1 cellular context compared by ENCODE assay signal in the genomic region with DNA sequence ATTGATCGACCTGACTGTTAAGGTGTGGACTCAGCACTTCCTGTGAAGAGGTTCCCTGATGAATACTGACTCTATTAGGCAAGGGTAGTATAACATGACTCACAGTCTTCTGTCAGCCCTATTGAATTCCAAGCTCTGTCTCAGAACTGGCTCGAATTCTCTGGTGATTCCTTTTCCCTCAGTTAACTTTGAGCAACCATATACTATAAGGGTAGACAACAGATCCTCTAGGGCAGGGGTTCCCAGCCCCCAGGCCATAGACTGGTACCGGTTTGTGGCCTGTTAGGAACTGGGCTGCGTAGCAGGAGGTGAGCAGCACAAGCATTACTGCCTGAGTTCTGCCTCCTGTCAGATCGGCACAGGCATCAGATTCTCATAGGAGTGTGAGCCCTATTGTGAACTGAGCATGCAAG.
TF ChIP-seq lines count a peak whose summit lies in the region.

No MANE protein-coding gene starts in this region.

TF ChIP-seq in GM12878, 131 proteins besides CTCF, POLR2A, EP300 and RAD21 (continued from another document):
- TF ChIP-seq, protein P1, sequence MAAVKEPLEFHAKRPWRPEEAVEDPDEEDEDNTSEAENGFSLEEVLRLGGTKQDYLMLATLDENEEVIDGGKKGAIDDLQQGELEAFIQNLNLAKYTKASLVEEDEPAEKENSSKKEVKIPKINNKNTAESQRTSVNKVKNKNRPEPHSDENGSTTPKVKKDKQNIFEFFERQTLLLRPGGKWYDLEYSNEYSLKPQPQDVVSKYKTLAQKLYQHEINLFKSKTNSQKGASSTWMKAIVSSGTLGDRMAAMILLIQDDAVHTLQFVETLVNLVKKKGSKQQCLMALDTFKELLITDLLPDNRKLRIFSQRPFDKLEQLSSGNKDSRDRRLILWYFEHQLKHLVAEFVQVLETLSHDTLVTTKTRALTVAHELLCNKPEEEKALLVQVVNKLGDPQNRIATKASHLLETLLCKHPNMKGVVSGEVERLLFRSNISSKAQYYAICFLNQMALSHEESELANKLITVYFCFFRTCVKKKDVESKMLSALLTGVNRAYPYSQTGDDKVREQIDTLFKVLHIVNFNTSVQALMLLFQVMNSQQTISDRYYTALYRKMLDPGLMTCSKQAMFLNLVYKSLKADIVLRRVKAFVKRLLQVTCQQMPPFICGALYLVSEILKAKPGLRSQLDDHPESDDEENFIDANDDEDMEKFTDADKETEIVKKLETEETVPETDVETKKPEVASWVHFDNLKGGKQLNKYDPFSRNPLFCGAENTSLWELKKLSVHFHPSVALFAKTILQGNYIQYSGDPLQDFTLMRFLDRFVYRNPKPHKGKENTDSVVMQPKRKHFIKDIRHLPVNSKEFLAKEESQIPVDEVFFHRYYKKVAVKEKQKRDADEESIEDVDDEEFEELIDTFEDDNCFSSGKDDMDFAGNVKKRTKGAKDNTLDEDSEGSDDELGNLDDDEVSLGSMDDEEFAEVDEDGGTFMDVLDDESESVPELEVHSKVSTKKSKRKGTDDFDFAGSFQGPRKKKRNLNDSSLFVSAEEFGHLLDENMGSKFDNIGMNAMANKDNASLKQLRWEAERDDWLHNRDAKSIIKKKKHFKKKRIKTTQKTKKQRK (IDR thresholded peaks at IDR 0.05; ENCODE audit: low read depth, low read length), result no peak
- TF ChIP-seq SMAD5 (IDR thresholded peaks at IDR 0.05; ENCODE audit: low read depth) (no peak), ZNF274 (IDR thresholded peaks at IDR 0.05; ENCODE audit: insufficient read depth, insufficient read length) (no peak), IRF4 (IDR thresholded peaks at IDR 0.05; ENCODE audit: low read depth, low read length) (no peak), SPI1 (IDR thresholded peaks at IDR 0.05; ENCODE audit: borderline replicate concordance, insufficient read depth, low read depth, low read length) (no peak)
- TF ChIP-seq, protein P2, sequence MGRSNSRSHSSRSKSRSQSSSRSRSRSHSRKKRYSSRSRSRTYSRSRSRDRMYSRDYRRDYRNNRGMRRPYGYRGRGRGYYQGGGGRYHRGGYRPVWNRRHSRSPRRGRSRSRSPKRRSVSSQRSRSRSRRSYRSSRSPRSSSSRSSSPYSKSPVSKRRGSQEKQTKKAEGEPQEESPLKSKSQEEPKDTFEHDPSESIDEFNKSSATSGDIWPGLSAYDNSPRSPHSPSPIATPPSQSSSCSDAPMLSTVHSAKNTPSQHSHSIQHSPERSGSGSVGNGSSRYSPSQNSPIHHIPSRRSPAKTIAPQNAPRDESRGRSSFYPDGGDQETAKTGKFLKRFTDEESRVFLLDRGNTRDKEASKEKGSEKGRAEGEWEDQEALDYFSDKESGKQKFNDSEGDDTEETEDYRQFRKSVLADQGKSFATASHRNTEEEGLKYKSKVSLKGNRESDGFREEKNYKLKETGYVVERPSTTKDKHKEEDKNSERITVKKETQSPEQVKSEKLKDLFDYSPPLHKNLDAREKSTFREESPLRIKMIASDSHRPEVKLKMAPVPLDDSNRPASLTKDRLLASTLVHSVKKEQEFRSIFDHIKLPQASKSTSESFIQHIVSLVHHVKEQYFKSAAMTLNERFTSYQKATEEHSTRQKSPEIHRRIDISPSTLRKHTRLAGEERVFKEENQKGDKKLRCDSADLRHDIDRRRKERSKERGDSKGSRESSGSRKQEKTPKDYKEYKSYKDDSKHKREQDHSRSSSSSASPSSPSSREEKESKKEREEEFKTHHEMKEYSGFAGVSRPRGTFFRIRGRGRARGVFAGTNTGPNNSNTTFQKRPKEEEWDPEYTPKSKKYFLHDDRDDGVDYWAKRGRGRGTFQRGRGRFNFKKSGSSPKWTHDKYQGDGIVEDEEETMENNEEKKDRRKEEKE (IDR thresholded peaks at IDR 0.05), result no peak
- TF ChIP-seq, protein P3, sequence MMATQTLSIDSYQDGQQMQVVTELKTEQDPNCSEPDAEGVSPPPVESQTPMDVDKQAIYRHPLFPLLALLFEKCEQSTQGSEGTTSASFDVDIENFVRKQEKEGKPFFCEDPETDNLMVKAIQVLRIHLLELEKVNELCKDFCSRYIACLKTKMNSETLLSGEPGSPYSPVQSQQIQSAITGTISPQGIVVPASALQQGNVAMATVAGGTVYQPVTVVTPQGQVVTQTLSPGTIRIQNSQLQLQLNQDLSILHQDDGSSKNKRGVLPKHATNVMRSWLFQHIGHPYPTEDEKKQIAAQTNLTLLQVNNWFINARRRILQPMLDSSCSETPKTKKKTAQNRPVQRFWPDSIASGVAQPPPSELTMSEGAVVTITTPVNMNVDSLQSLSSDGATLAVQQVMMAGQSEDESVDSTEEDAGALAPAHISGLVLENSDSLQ (IDR thresholded peaks at IDR 0.05), result no peak
- TF ChIP-seq, protein P4, sequence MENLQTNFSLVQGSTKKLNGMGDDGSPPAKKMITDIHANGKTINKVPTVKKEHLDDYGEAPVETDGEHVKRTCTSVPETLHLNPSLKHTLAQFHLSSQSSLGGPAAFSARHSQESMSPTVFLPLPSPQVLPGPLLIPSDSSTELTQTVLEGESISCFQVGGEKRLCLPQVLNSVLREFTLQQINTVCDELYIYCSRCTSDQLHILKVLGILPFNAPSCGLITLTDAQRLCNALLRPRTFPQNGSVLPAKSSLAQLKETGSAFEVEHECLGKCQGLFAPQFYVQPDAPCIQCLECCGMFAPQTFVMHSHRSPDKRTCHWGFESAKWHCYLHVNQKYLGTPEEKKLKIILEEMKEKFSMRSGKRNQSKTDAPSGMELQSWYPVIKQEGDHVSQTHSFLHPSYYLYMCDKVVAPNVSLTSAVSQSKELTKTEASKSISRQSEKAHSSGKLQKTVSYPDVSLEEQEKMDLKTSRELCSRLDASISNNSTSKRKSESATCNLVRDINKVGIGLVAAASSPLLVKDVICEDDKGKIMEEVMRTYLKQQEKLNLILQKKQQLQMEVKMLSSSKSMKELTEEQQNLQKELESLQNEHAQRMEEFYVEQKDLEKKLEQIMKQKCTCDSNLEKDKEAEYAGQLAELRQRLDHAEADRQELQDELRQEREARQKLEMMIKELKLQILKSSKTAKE (IDR thresholded peaks at IDR 0.05; ENCODE audit: low read depth, poor library complexity, severe bottlenecking), result no peak
- TF ChIP-seq, protein P5, sequence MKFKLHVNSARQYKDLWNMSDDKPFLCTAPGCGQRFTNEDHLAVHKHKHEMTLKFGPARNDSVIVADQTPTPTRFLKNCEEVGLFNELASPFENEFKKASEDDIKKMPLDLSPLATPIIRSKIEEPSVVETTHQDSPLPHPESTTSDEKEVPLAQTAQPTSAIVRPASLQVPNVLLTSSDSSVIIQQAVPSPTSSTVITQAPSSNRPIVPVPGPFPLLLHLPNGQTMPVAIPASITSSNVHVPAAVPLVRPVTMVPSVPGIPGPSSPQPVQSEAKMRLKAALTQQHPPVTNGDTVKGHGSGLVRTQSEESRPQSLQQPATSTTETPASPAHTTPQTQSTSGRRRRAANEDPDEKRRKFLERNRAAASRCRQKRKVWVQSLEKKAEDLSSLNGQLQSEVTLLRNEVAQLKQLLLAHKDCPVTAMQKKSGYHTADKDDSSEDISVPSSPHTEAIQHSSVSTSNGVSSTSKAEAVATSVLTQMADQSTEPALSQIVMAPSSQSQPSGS (IDR thresholded peaks at IDR 0.05; ENCODE audit: low read length), result no peak
